ENCODE assay signal across 17 cellular contexts in genomic region chr13:68056816-68057710, GRCh38.
DNase-seq lines count a peak whose midpoint lies in the region; ATAC-seq, FAIRE-seq and TF ChIP-seq lines count a peak whose summit lies in the region.
"Had no signal": no experiment of that assay in that cellular context is flagged by ENCODE, and none has a peak within 500 bp of the region (broad histone marks: within the 10 kb centered on the region; RNA-seq: fewer than 3 reads in every experiment).

No MANE protein-coding gene starts in this region.

- no peak overlapping the region for H2AFZ ChIP-seq in HepG2 (ENCODE audit: low read length)

- no peak overlapping the region for H3K9ac ChIP-seq in HepG2 (ENCODE audit: insufficient read depth, low read depth, low read length)
- H3K9ac ChIP-seq: BLaER1 treated with 17β-estradiol and CSF1 and Interleukin-3, amounts not matched to agents 10 nM and 100 nM had no signal

- no peaks in the 10 kb centered on the region for H3K27me3 ChIP-seq in HepG2 (ENCODE audit: control insufficient read depth in 1 of 2, insufficient read depth in 2 of 2, low read length in 2 of 2)
- H3K27me3 ChIP-seq: BLaER1 treated with 17β-estradiol and CSF1 and Interleukin-3, amounts not matched to agents 10 nM and 100 nM; upper lobe of left lung had no signal

- H3K79me2 ChIP-seq in HepG2 (ENCODE audit: insufficient read depth, low read length) = no peaks in the 10 kb centered on the region

- 0 out of 2 replicates have a peak, but pooled peaks cover 4% of the 10 kb centered on the region for H3K4me1 ChIP-seq in HepG2 (ENCODE audit: insufficient read depth, low read length)
- H3K4me1 ChIP-seq: BLaER1 treated with 17β-estradiol and CSF1 and Interleukin-3, amounts not matched to agents 10 nM and 100 nM; upper lobe of left lung had no signal

- DNase-seq in DMS53 treated with DMSO at 0.1 percent for 48 hours (lab: John Stamatoyannopoulos, UW; ENCODE audit: unreplicated experiment) (peak; percentile 56), NB4 (ENCODE audit: low read depth) (peak; percentile 15), choroid plexus epithelial cell (ENCODE audit: low read depth) (peak; percentile 88), HepG2 (ENCODE audit: low spot score) (peak; percentile 45), hippocampal formation (lab: John Stamatoyannopoulos, UW) (no peak)
- no peak for DNase-seq in activated CD8-positive, alpha-beta memory T cell treated with anti-CD3 and anti-CD28 coated beads, Interleukin-2, amount 50 U/mL, for 4 hours
- DNase-seq: activated gamma-delta T cell treated with Interleukin-2 at 50 U/mL for 16 hours, NCI-H345, upper lobe of left lung had no signal

- H3K9me3 ChIP-seq in HepG2 (ENCODE audit: low read length) = peaks cover 6% of the 10 kb centered on the region; the same call in 1 of the 2 replicates
- H3K9me3 ChIP-seq: upper lobe of left lung had no signal

- no peak for TF ChIP-seq RAD21 in HepG2 (CRISPR knock-in tag; IDR thresholded peaks at IDR 0.05)

- TF ChIP-seq EP300 in HepG2 (IDR thresholded peaks at IDR 0.05; ENCODE audit: low read depth in 2 of 2, low read length in 2 of 2) (peak in 1 of 2 experiments; percentile 14; a peak in 1 of 4 replicates), HepG2 (CRISPR knock-in tag; IDR thresholded peaks at IDR 0.05; ENCODE audit: borderline replicate concordance) (no peak)

- no peaks in the 10 kb centered on the region for H4K20me1 ChIP-seq in HepG2 (ENCODE audit: insufficient read depth, low read length)
- H4K20me1 ChIP-seq: BLaER1 treated with 17β-estradiol and CSF1 and Interleukin-3, amounts not matched to agents 10 nM and 100 nM had no signal

- POLR2A ChIA-PET in HepG2 (lab: Yijun Ruan, JAX) = no interaction called here

- no peaks in the 10 kb centered on the region for H3K36me3 ChIP-seq in HepG2 (replicated peaks in 1 of 2; ENCODE audit: control insufficient read depth in 1 of 2, insufficient read depth in 2 of 2, low read length in 2 of 2)
- H3K36me3 ChIP-seq: BLaER1 treated with 17β-estradiol and CSF1 and Interleukin-3, amounts not matched to agents 10 nM and 100 nM; upper lobe of left lung had no signal

- BruUV-seq in HepG2 (replicated peaks; lab: Mats Ljungman, UMichigan) = no TSS peak

- no peak for FAIRE-seq in HepG2 (lab: Jason Lieb, UNC)
- FAIRE-seq: K562 had no signal

- no peak overlapping the region for H3K27ac ChIP-seq in HepG2 (ENCODE audit: extremely low read length, insufficient read depth, low read length)
- H3K27ac ChIP-seq: BLaER1 treated with 17β-estradiol and CSF1 and Interleukin-3, amounts not matched to agents 10 nM and 100 nM; upper lobe of left lung had no signal

- no peak for TF ChIP-seq CTCF in NB4 (IDR thresholded peaks at IDR 0.05; ENCODE audit: low read depth, low read length)
- TF ChIP-seq CTCF in choroid plexus epithelial cell (conservative IDR thresholded peaks at IDR 0.05; ENCODE audit: low read depth, low read length) = no peak
- TF ChIP-seq CTCF in HepG2 (CRISPR knock-in tag; IDR thresholded peaks at IDR 0.05) = no peak

- H3K4me2 ChIP-seq in HepG2 (ENCODE audit: low read depth, low read length) = no peak overlapping the region
- H3K4me2 ChIP-seq: BLaER1 treated with 17β-estradiol and CSF1 and Interleukin-3, amounts not matched to agents 10 nM and 100 nM; smooth muscle cell had no signal

- CTCF ChIA-PET in HepG2 (lab: Yijun Ruan, JAX; ENCODE audit: low intra/inter-chr PET ratio, low total read pairs) = no interaction called here

- H3K4me3 ChIP-seq in NB4 (ENCODE audit: low read depth, low read length) (no peak overlapping the region), choroid plexus epithelial cell (ENCODE audit: low read depth, low read length) (no peak overlapping the region), HepG2 (replicated peaks in 1 of 3; ENCODE audit: insufficient read depth in 1 of 3, low read depth in 2 of 3, low read length in 3 of 3) (no peak overlapping the region)
- H3K4me3 ChIP-seq: BLaER1 treated with 17β-estradiol and CSF1 and Interleukin-3, amounts not matched to agents 10 nM and 100 nM; K562; smooth muscle cell; upper lobe of left lung had no signal

- intact Hi-C loops in HepG2 (cut with micrococcal nuclease; ENCODE audit: unreplicated experiment) = no loop called here

- in situ Hi-C loops in HepG2 (cut with HindIII; ENCODE audit: extremely low pct_ligation_motif_present, low pct_unique_long_range_greater_than_20kb) = no loop called here

- TF ChIP-seq POLR2A in NB4 (IDR thresholded peaks at IDR 0.05; ENCODE audit: extremely low read depth, insufficient read length) = no peak
- TF ChIP-seq POLR2A in HepG2 (IDR thresholded peaks at IDR 0.05; ENCODE audit: insufficient read depth in 1 of 2, low read depth in 2 of 2, low read length in 2 of 2) = no peak

- WGBS in HepG2 (ENCODE audit: low lambda C conversion rate) = 23% methylated on average over 5 of the region's 5 CpGs

- ATAC-seq in HepG2 (peak; percentile 64; the same call in 2 of the 3 replicates), GM19023 (IDR thresholded peaks at IDR 0.05; ENCODE audit: unreplicated experiment) (no peak), GM21390 (IDR thresholded peaks at IDR 0.05; ENCODE audit: unreplicated experiment) (no peak)
- ATAC-seq: activated CD4-positive, CD25-positive, alpha-beta regulatory T cell treated with anti-CD3 and anti-CD28 coated beads, Interleukin-2, amount 50 U/mL, for 24 hours; HCT116; K562; natural killer cell treated with Interleukin-12 subunit alpha and Interleukin-12 subunit beta and Interleukin-15 and Interleukin-18, amount 100 ng/mL, for 72 hours had no signal

TF ChIP-seq in HepG2, 621 proteins besides CTCF, POLR2A, EP300 and RAD21 (continues in another document):
- no peak for TF ChIP-seq STAG1 (CRISPR knock-in tag; IDR thresholded peaks at IDR 0.05)
- TF ChIP-seq ATF6 (CRISPR knock-in tag; conservative IDR thresholded peaks at IDR 0.05) = no peak
- no peak for TF ChIP-seq ZIK1 (CRISPR knock-in tag; IDR thresholded peaks at IDR 0.05; ENCODE audit: borderline replicate concordance, low read depth)
- no peak for TF ChIP-seq GTF3A (CRISPR knock-in tag; conservative IDR thresholded peaks at IDR 0.05)
- no peak for TF ChIP-seq ZBTB7A (CRISPR knock-in tag; IDR thresholded peaks at IDR 0.05)

Comparison
In these comparisons a context has a peak if more than half of its experiments do, and no peak if none do; other contexts are left out.
1. DNase-seq: peak in DMS53 treated with DMSO at 0.1 percent for 48 hours (single experiment), NB4 (single experiment), choroid plexus epithelial cell (single experiment) and HepG2 (single experiment); none in hippocampal formation (0 of 2) and activated CD8-positive, alpha-beta memory T cell treated with anti-CD3 and anti-CD28 coated beads, Interleukin-2, amount 50 U/mL, for 4 hours (single experiment).